8 cellular contexts compared by ENCODE assay signal in genomic region chr2:232440220-232441018, GRCh38. TPM values are rescaled to one million over a fixed set of nuclear protein-coding genes. Genes with fewer than 3 reads are reported as not detected.
A peak's percentile ranks its signal among the peaks of the same experiment; 100 is the strongest.
DNase-seq lines count a peak whose midpoint lies in the region; ATAC-seq, FAIRE-seq and TF ChIP-seq lines count a peak whose summit lies in the region.
"Not testable (repeated sequence)": the region's sequence is repeated elsewhere in the genome, so short reads cannot be mapped to it uniquely, and the experiment has no call there.

No MANE protein-coding gene starts in this region.

- TF ChIP-seq POLR2A in GM12891 (IDR thresholded peaks at IDR 0.05; ENCODE audit: low read depth, low read length): not testable (repeated sequence)

- not testable (repeated sequence) for H3K4me1 ChIP-seq in left ventricle myocardium inferior; aorta (ENCODE audit: control insufficient read depth in 1 of 2, insufficient read depth in 2 of 2, low read length in 2 of 2)

- WGBS in aorta, 2 donors: 20 to 21% methylated on average over 14 to 16 of the region's 16 CpGs

- intact Hi-C loops in left ventricle myocardium inferior (cut with micrococcal nuclease): not testable (repeated sequence)
- intact Hi-C loops in aorta (cut with DNase I): loop anchor here (2.0 to 5.0 kb wide), 2 partner anchors 518 to 532 kb away; no protein-coding TSS in a partner anchor

- FAIRE-seq in GM12891 (lab: Jason Lieb, UNC): peak; percentile 97

- H3K27ac ChIP-seq in left ventricle myocardium inferior (replicated peaks); aorta (ENCODE audit: low read depth in 1 of 2, low read length in 2 of 2): not testable (repeated sequence)

- not testable (repeated sequence) for H3K27me3 ChIP-seq in left ventricle myocardium inferior (ENCODE audit: low read depth); aorta (ENCODE audit: control insufficient read depth in 1 of 2, insufficient read depth in 2 of 2, low read length in 1 of 2)

- DNase-seq in GM12891 (ENCODE audit: insufficient read length, low spot score) (peak; percentile 85), NCI-H1930 (lab: John Stamatoyannopoulos, UW) (peak; percentile 43 to 63), T-helper 9 cell (peak; percentile 88), amniotic epithelial cell (ENCODE audit: low read depth) (peak; percentile 41), left ventricle myocardium inferior (peak; percentile 81), aorta (peak; percentile 85 to 95)
- not testable (repeated sequence) for DNase-seq in retinal pigment epithelial cell (ENCODE audit: low read depth)

- ATAC-seq in HG02798 (IDR thresholded peaks at IDR 0.05; ENCODE audit: poor library complexity, unreplicated experiment) (peak; percentile 70), aorta (ENCODE audit: low FRiP score) (peak; percentile 81)

- not testable (repeated sequence) for H3K9me3 ChIP-seq in left ventricle myocardium inferior (replicated peaks); aorta (ENCODE audit: control insufficient read depth, low read length)

- TF ChIP-seq CTCF in left ventricle myocardium inferior (IDR thresholded peaks at IDR 0.05; ENCODE audit: borderline replicate concordance): peak; percentile 86
- peak; percentile 78 for TF ChIP-seq CTCF in retinal pigment epithelial cell (conservative IDR thresholded peaks at IDR 0.05; ENCODE audit: low read depth, low read length)

- H3K36me3 ChIP-seq in left ventricle myocardium inferior; aorta (ENCODE audit: control insufficient read depth in 1 of 2, insufficient read depth in 2 of 2, low read length in 1 of 2): not testable (repeated sequence)

- not testable (repeated sequence) for H3K4me3 ChIP-seq in left ventricle myocardium inferior; retinal pigment epithelial cell (ENCODE audit: low read length); aorta (ENCODE audit: low read length in 2 of 2)

RNA-seq across cellular contexts. Expression of gene ALPI, which starts 15.5 kb away (rescaled TPM):
- not detected for polyA plus RNA-seq in GM12891 (2012; ENCODE audit: low read depth, missing spikeins)
- not detected for total RNA-seq in left ventricle myocardium inferior
- total RNA-seq in aorta: not detected
- 10 to 100 TPM in 1 of 2 donors, under 1 TPM in 1; 0.18 to 19.9 TPM for polyA plus RNA-seq in aorta

RNA-seq across cellular contexts. Expression of gene ALPG, which starts 33.8 kb away (rescaled TPM):
- polyA plus RNA-seq in GM12891 (2012; ENCODE audit: low read depth, missing spikeins): 0.04 TPM
- total RNA-seq in left ventricle myocardium inferior: not detected
- not detected for total RNA-seq in aorta
- polyA plus RNA-seq in aorta: not detected

RNA-seq across cellular contexts. Expression of gene ECEL1, which starts 47.2 kb away (rescaled TPM):
- not detected for polyA plus RNA-seq in GM12891 (2012; ENCODE audit: low read depth, missing spikeins)
- total RNA-seq in left ventricle myocardium inferior (not detected), aorta (1 to 10 TPM; 2.1 to 7.2 TPM)
- polyA plus RNA-seq in aorta: not detected
